19 cellular contexts compared by ENCODE assay signal in genomic region chr1:51840182-51840581, GRCh38.
"Had no signal": no experiment of that assay in that cellular context is flagged by ENCODE, and none has a peak within 500 bp of the region (broad histone marks: within the 10 kb centered on the region; RNA-seq: fewer than 3 reads in every experiment).

No MANE protein-coding gene starts in this region.

- H3K27me3 Mint-ChIP-seq: naive B cell; naive thymus-derived CD8-positive, alpha-beta T cell had no signal

- H3K4me3 Mint-ChIP-seq: mesothelial cell of epicardium, naive B cell had no signal

- DNase-seq: dermis blood vessel endothelial cell; dorsolateral prefrontal cortex; effector CD4-positive, alpha-beta T cell; effector memory CD4-positive, alpha-beta T cell; foreskin keratinocyte; heart left ventricle; hypothalamus; left cardiac atrium; left lung; left ventricle myocardium superior; lower lobe of right lung; mesenchymal stem cell; mucosa of descending colon; naive B cell; naive thymus-derived CD8-positive, alpha-beta T cell had no signal

- H3K27me3 ChIP-seq: dorsolateral prefrontal cortex, esophagus muscularis mucosa, foreskin keratinocyte, gastroesophageal sphincter, heart left ventricle, hepatocyte, left lung had no signal

- H3K9me3 ChIP-seq: esophagus muscularis mucosa, gastroesophageal sphincter, heart left ventricle, left lung, lower lobe of right lung, mucosa of descending colon had no signal

- H3K4me1 ChIP-seq: gastroesophageal sphincter, heart left ventricle, left lung, lower lobe of right lung had no signal

- H3K9me3 Mint-ChIP-seq: mesothelial cell of epicardium; naive B cell; naive thymus-derived CD8-positive, alpha-beta T cell had no signal

- H3K27ac Mint-ChIP-seq: mesothelial cell of epicardium had no signal

- H3K4me3 ChIP-seq: dorsolateral prefrontal cortex, esophagus muscularis mucosa, gastroesophageal sphincter, heart left ventricle, hepatocyte, left lung, lower lobe of right lung, mucosa of descending colon had no signal

- H3K27ac ChIP-seq: dorsolateral prefrontal cortex, esophagus muscularis mucosa, foreskin keratinocyte, gastroesophageal sphincter, heart left ventricle, hepatocyte, left lung, lower lobe of right lung had no signal

- ATAC-seq: foreskin keratinocyte; gastroesophageal sphincter; heart left ventricle; left cardiac atrium; left lung; left ventricle myocardium superior; lower lobe of right lung; mucosa of descending colon; naive thymus-derived CD8-positive, alpha-beta T cell had no signal
